Comparison of ENCODE assay signal across 8 cellular contexts in genomic region chr6:42224222-42225042, GRCh38. TPM values are rescaled to one million over a fixed set of nuclear protein-coding genes. Genes with fewer than 3 reads are reported as not detected.
A peak's percentile ranks its signal among the peaks of the same experiment; 100 is the strongest.
DNase-seq lines count a peak whose midpoint lies in the region; ATAC-seq and TF ChIP-seq lines count a peak whose summit lies in the region.

No MANE protein-coding gene starts in this region.

- DNase-seq in epithelial cell of prostate (ENCODE audit: low read depth, low spot score) (peak; percentile 89), NCI-H2029 treated with DMSO at 0.1 percent for 48 hours (lab: John Stamatoyannopoulos, UW) (no peak), prostate gland (ENCODE audit: low spot score) (no peak), HAP-1 (ENCODE audit: low spot score in 2 of 2) (no peak), putamen (ENCODE audit: low spot score) (no peak)

- no peak for TF ChIP-seq POLR2A in prostate gland (IDR thresholded peaks at IDR 0.05)

- ATAC-seq in GM18499 (IDR thresholded peaks at IDR 0.05; ENCODE audit: insufficient read depth, unreplicated experiment) (peak; percentile 90), GM21723 (IDR thresholded peaks at IDR 0.05; ENCODE audit: unreplicated experiment) (peak; percentile 94)

- peak overlapping the region in 3 of 4 donors; percentile 22 to 55 (median 35) for H3K4me3 Mint-ChIP-seq in IgD-negative memory B cell

- no peaks in the 10 kb centered on the region for H3K4me1 ChIP-seq in prostate gland (replicated peaks)
- peaks cover 3% of the 10 kb centered on the region for H3K4me1 ChIP-seq in HAP-1

- H3K4me3 ChIP-seq in prostate gland, result no peak overlapping the region
- no peak overlapping the region for H3K4me3 ChIP-seq in HAP-1

- H3K36me3 ChIP-seq in prostate gland, result no peaks in the 10 kb centered on the region
- peaks cover 8% of the 10 kb centered on the region; the same call in 1 of the 2 replicates for H3K36me3 ChIP-seq in HAP-1 (replicated peaks)

- H3K27me3 Mint-ChIP-seq in IgD-negative memory B cell, result no peaks in the 10 kb centered on the region

- peaks cover 5% of the 10 kb centered on the region for H3K36me3 Mint-ChIP-seq in IgD-negative memory B cell

- H3K9me3 ChIP-seq in prostate gland, result no peaks in the 10 kb centered on the region
- no peaks in the 10 kb centered on the region for H3K9me3 ChIP-seq in HAP-1

- TF ChIP-seq CTCF in prostate gland (IDR thresholded peaks at IDR 0.05), result no peak

- peaks cover 0 to 6% (median 4%) of the 10 kb centered on the region in 3 donors for H3K4me1 Mint-ChIP-seq in IgD-negative memory B cell

- H3K27ac Mint-ChIP-seq in IgD-negative memory B cell, result no peak overlapping the region

- H3K27ac ChIP-seq in epithelial cell of prostate (peak overlapping the region; percentile 98), prostate gland (no peak overlapping the region)

- 67% methylated on average over 12 of the region's 12 CpGs for WGBS in prostate gland

- no peaks in the 10 kb centered on the region for H3K9me3 Mint-ChIP-seq in IgD-negative memory B cell

- intact Hi-C loops in prostate gland (cut with DNase I), result loop anchor here (10.0 kb wide), 1 partner anchor 300 kb away; the partner anchor contains the start of genes BYSL and MED20

- no peaks in the 10 kb centered on the region for H3K27me3 ChIP-seq in prostate gland (replicated peaks; ENCODE audit: insufficient read depth)
- H3K27me3 ChIP-seq in HAP-1 (ENCODE audit: low read depth), result no peaks in the 10 kb centered on the region

- in situ Hi-C loops in HAP-1 (cut with MboI; ENCODE audit: low sequenced_read_pairs), result loop anchor here (25.0 kb wide), 1 partner anchor 663 kb away; the partner anchor contains the start of gene RPL7L1

RNA-seq across cellular contexts. Expression of gene MRPS10, which starts 6.8 kb away (rescaled TPM):
- polyA plus RNA-seq in IgD-negative memory B cell, result 44.8 TPM
- 10 to 100 TPM; 27.5 to 31.8 TPM for total RNA-seq in prostate gland

RNA-seq across cellular contexts. Expression of gene GUCA1B, which starts 29.7 kb away (rescaled TPM):
- 0.54 TPM for polyA plus RNA-seq in IgD-negative memory B cell
- total RNA-seq in prostate gland, result under 1 TPM in 1 of 2 donors, not detected in 1; 0.68 TPM

RNA-seq across cellular contexts. Expression of gene GUCA1A, which starts 51.3 kb away (rescaled TPM):
- polyA plus RNA-seq in IgD-negative memory B cell, result not detected
- total RNA-seq in prostate gland, result 1 to 10 TPM in 1 of 2 donors, not detected in 1; 2.1 TPM
